ENCODE assay signal across 9 cellular contexts in genomic region chr1:234771642-234772344, GRCh38.
DNase-seq lines count a peak whose midpoint lies in the region; ATAC-seq, FAIRE-seq and TF ChIP-seq lines count a peak whose summit lies in the region.
"Had no signal": no experiment of that assay in that cellular context is flagged by ENCODE, and none has a peak within 500 bp of the region (broad histone marks: within the 10 kb centered on the region; RNA-seq: fewer than 3 reads in every experiment).

No MANE protein-coding gene starts in this region.

- TF ChIP-seq CTCF in ascending aorta (IDR thresholded peaks at IDR 0.05) (no peak), osteoblast (IDR thresholded peaks at IDR 0.05; ENCODE audit: extremely low read depth, low read depth, low read length) (no peak), testis (IDR thresholded peaks at IDR 0.05) (no peak)

- H2AFZ ChIP-seq in osteoblast (ENCODE audit: low read length): peak overlapping the region; percentile 38

- H3K9me3 ChIP-seq in ascending aorta (no peaks in the 10 kb centered on the region), osteoblast (ENCODE audit: low read depth, low read length) (no peaks in the 10 kb centered on the region), testis (no peaks in the 10 kb centered on the region)

- peak overlapping the region; percentile 46 for H3K4me2 ChIP-seq in osteoblast (ENCODE audit: insufficient read depth, low read length)

- H3K27me3 ChIP-seq in ascending aorta (no peaks in the 10 kb centered on the region), osteoblast (ENCODE audit: insufficient read depth, low read length) (peaks cover 3% of the 10 kb centered on the region), testis (no peaks in the 10 kb centered on the region)

- no peaks in the 10 kb centered on the region for H3K36me3 ChIP-seq in ascending aorta
- no peaks in the 10 kb centered on the region for H3K36me3 ChIP-seq in osteoblast (ENCODE audit: insufficient read depth, low read length)
- no peaks in the 10 kb centered on the region for H3K36me3 ChIP-seq in testis (ENCODE audit: low read depth, missing control alignments)

- H3K79me2 ChIP-seq in osteoblast (ENCODE audit: insufficient read depth, low read length): no peaks in the 10 kb centered on the region

- H3K4me3 ChIP-seq in ascending aorta (peak overlapping the region in 1 of 2 donors; percentile 32), osteoblast (ENCODE audit: insufficient read depth, low read length) (peak overlapping the region; percentile 2), testis (no peak overlapping the region)

- no peak for TF ChIP-seq POLR2A in testis (IDR thresholded peaks at IDR 0.05)

- 74 to 80% methylated on average over 10 of the region's 10 CpGs for WGBS in testis, 2 donors

- intact Hi-C loops in ascending aorta (cut with DNase I) (loop anchor here (2.0 to 5.0 kb wide), 2 partner anchors 47 to 159 kb away; partner anchors contain the start of gene IRF2BP2), testis (cut with DNase I; ENCODE audit: low total_unique reads) (no loop called here)

- H3K27ac ChIP-seq in ascending aorta: peak overlapping the region; percentile 46 to 54
- H3K27ac ChIP-seq in osteoblast (ENCODE audit: low read depth, low read length): peak overlapping the region; percentile 95
- H3K27ac ChIP-seq in testis: no peak overlapping the region

- FAIRE-seq in GM19239 (lab: Jason Lieb, UNC): peak; percentile 18
- FAIRE-seq: islet of Langerhans had no signal

- ATAC-seq in HG02970 (IDR thresholded peaks at IDR 0.05; ENCODE audit: low FRiP score, unreplicated experiment) (no peak), HG03139 (IDR thresholded peaks at IDR 0.05; ENCODE audit: unreplicated experiment) (no peak)

- no peak for DNase-seq in GM19239 (ENCODE audit: insufficient read length, low spot score)
- peak; percentile 36 for DNase-seq in NCI-H2029 treated with DMSO at 0.1 percent for 48 hours (lab: John Stamatoyannopoulos, UW)
- DNase-seq in ascending aorta (ENCODE audit: low spot score in 2 of 2): peak in 1 of 2 donors; percentile 52
- peak; percentile 58 for DNase-seq in osteoblast (ENCODE audit: insufficient read length, low spot score, missing footprints)
- no peak for DNase-seq in testis
- no peak for DNase-seq in epidermal melanocyte (ENCODE audit: insufficient read length, low spot score)

- peaks cover 0 to 12% of the 10 kb centered on the region in 2 donors for H3K4me1 ChIP-seq in ascending aorta
- H3K4me1 ChIP-seq in osteoblast (ENCODE audit: insufficient read depth, low read length): peaks cover 18% of the 10 kb centered on the region
- peaks cover 6% of the 10 kb centered on the region for H3K4me1 ChIP-seq in testis

- H4K20me1 ChIP-seq in osteoblast (ENCODE audit: insufficient read depth, low read length): no peaks in the 10 kb centered on the region

Comparison
In these comparisons a context has a peak if more than half of its experiments do, and no peak if none do; other contexts are left out.
1. DNase-seq: peak in NCI-H2029 treated with DMSO at 0.1 percent for 48 hours (single experiment) and osteoblast (single experiment); none in GM19239 (single experiment), testis (single experiment) and epidermal melanocyte (single experiment).
2. H3K27ac ChIP-seq: peak in ascending aorta (2 of 2) and osteoblast (single experiment); none in testis (0 of 2).